In the genomic region with DNA sequence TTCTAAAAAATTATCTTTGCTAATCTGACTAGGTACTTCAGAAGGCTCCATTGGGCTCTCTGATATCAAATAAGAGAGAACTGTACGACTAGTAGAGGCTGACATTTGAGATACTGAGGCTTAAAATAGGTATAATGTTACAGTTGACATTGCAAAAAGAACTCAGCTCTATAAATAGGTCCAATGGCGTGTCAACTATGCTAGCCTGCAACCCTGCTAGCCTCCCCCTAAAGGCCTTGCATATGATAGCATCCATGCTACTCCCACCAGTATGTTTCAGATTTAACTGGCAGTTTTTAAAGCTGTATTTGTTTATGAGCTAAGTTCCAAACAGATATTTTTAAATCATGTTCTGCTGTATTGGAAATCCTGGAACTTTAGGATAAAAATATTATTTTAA, we compare ENCODE assay signal across 1 cellular context.
TF ChIP-seq lines count a peak whose summit lies in the region.

Gene PPP1R3A (minus strand): TSS at position 64 of the 400 bp plus-strand sequence. CDS start 13 bp downstream, at position 51.

TF ChIP-seq in SK-N-SH, 30 proteins besides CTCF, POLR2A, EP300 and RAD21 (continued from another document):
- TF ChIP-seq, protein P1, sequence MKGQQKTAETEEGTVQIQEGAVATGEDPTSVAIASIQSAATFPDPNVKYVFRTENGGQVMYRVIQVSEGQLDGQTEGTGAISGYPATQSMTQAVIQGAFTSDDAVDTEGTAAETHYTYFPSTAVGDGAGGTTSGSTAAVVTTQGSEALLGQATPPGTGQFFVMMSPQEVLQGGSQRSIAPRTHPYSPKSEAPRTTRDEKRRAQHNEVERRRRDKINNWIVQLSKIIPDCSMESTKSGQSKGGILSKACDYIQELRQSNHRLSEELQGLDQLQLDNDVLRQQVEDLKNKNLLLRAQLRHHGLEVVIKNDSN (IDR thresholded peaks at IDR 0.05; ENCODE audit: borderline replicate concordance, low read depth): no peak
